19 cellular contexts compared by ENCODE assay signal in genomic region chr13:24299488-24300114, GRCh38. TPM values are rescaled to one million over a fixed set of nuclear protein-coding genes. Genes with fewer than 3 reads are reported as not detected.
DNase-seq lines count a peak whose midpoint lies in the region; ATAC-seq, FAIRE-seq and TF ChIP-seq lines count a peak whose summit lies in the region.
"Had no signal": no experiment of that assay in that cellular context is flagged by ENCODE, and none has a peak within 500 bp of the region (broad histone marks: within the 10 kb centered on the region; RNA-seq: fewer than 3 reads in every experiment).

No MANE protein-coding gene starts in this region.

- H3K4me3 ChIP-seq in HepG2 (replicated peaks in 1 of 3; ENCODE audit: insufficient read depth in 1 of 3, low read depth in 2 of 3, low read length in 3 of 3) = no peak overlapping the region
- H3K4me3 ChIP-seq: BLaER1 treated with 17β-estradiol and CSF1 and Interleukin-3, amounts not matched to agents 10 nM and 100 nM; MG63 had no signal

- peaks cover 33 to 76% of the 10 kb centered on the region in 2 experiments for H3K36me3 ChIP-seq in HepG2 (replicated peaks in 1 of 2; ENCODE audit: control insufficient read depth in 1 of 2, insufficient read depth in 2 of 2, low read length in 2 of 2)

- no peaks in the 10 kb centered on the region for H3K27me3 ChIP-seq in HepG2 (ENCODE audit: control insufficient read depth in 1 of 2, insufficient read depth in 2 of 2, low read length in 2 of 2)
- H3K27me3 ChIP-seq: BLaER1 treated with 17β-estradiol and CSF1 and Interleukin-3, amounts not matched to agents 10 nM and 100 nM; MG63 had no signal

- DNase-seq in activated CD4-positive, alpha-beta T cell treated with anti-CD3 and anti-CD28 coated beads, Interleukin-2, amount 10 ng/mL, durations not matched to agents 24 days and 14 days = no peak
- DNase-seq in activated CD4-positive, alpha-beta T cell treated with anti-CD3 and anti-CD28 coated beads for 36 hours = no peak
- DNase-seq in HepG2 (ENCODE audit: low spot score) = no peak
- no peak for DNase-seq in stimulated activated naive CD8-positive, alpha-beta T cell treated with anti-CD3 and anti-CD28 coated beads, Interleukin-15, amount 100 ng/mL, for 72 hours
- DNase-seq in effector CD8-positive, alpha-beta T cell (lab: John Stamatoyannopoulos, UW) = no peak
- no peak for DNase-seq in head of caudate nucleus
- no peak for DNase-seq in urothelium cell line (ENCODE audit: low spot score)
- DNase-seq: COR-L47, DMS53, MG63, NCI-H1105, NCI-H2029, NCI-H2171 treated with DMSO at 0.1 percent for 48 hours, NCI-H774 had no signal

- no peak overlapping the region for H2AFZ ChIP-seq in HepG2 (ENCODE audit: low read length)

- no peaks in the 10 kb centered on the region for H3K4me1 ChIP-seq in HepG2 (ENCODE audit: insufficient read depth, low read length)

- peaks cover 2% of the 10 kb centered on the region for H3K4me1 Mint-ChIP-seq in activated CD4-positive, alpha-beta T cell treated with anti-CD3 and anti-CD28 coated beads, Interleukin-2, amount 10 ng/mL, durations not matched to agents 24 days and 14 days
- no peaks in the 10 kb centered on the region for H3K4me1 Mint-ChIP-seq in activated CD4-positive, alpha-beta T cell treated with anti-CD3 and anti-CD28 coated beads for 36 hours
- no peaks in the 10 kb centered on the region for H3K4me1 Mint-ChIP-seq in activated naive CD8-positive, alpha-beta T cell (ENCODE audit: low read depth)
- peaks cover 9% of the 10 kb centered on the region for H3K4me1 Mint-ChIP-seq in stimulated activated naive CD8-positive, alpha-beta T cell treated with anti-CD3 and anti-CD28 coated beads, Interleukin-15, amount 100 ng/mL, for 72 hours

- peak overlapping the region; percentile 66 for H3K27ac Mint-ChIP-seq in activated CD4-positive, alpha-beta T cell treated with anti-CD3 and anti-CD28 coated beads, Interleukin-2, amount 10 ng/mL, durations not matched to agents 24 days and 14 days
- no peak overlapping the region for H3K27ac Mint-ChIP-seq in activated CD4-positive, alpha-beta T cell treated with anti-CD3 and anti-CD28 coated beads for 36 hours
- H3K27ac Mint-ChIP-seq in activated naive CD8-positive, alpha-beta T cell = peak overlapping the region; percentile 28
- H3K27ac Mint-ChIP-seq in stimulated activated naive CD8-positive, alpha-beta T cell treated with anti-CD3 and anti-CD28 coated beads, Interleukin-15, amount 100 ng/mL, for 72 hours = peak overlapping the region; percentile 8 to 92

- in situ Hi-C loops in HepG2 (cut with HindIII; ENCODE audit: extremely low pct_ligation_motif_present, low pct_unique_long_range_greater_than_20kb) = no loop called here

- 94% methylated on average over 16 of the region's 16 CpGs for WGBS in HepG2 (ENCODE audit: low lambda C conversion rate)

- TF ChIP-seq CTCF in HepG2 (CRISPR knock-in tag; IDR thresholded peaks at IDR 0.05) = no peak

- intact Hi-C loops in activated CD4-positive, alpha-beta T cell treated with anti-CD3 and anti-CD28 coated beads, Interleukin-2, amount 10 ng/mL, durations not matched to agents 24 days and 14 days (cut with micrococcal nuclease) = no loop called here
- intact Hi-C loops in activated CD4-positive, alpha-beta T cell treated with anti-CD3 and anti-CD28 coated beads for 36 hours (cut with DNase I, micrococcal nuclease) = no loop called here
- intact Hi-C loops in HepG2 (cut with micrococcal nuclease; ENCODE audit: unreplicated experiment) (no loop called here), head of caudate nucleus (cut with DNase I) (no loop called here)

- H3K36me3 Mint-ChIP-seq in activated CD4-positive, alpha-beta T cell treated with anti-CD3 and anti-CD28 coated beads, Interleukin-2, amount 10 ng/mL, durations not matched to agents 24 days and 14 days (ENCODE audit: low read depth) = peaks cover 76% of the 10 kb centered on the region
- H3K36me3 Mint-ChIP-seq in activated CD4-positive, alpha-beta T cell treated with anti-CD3 and anti-CD28 coated beads for 36 hours (ENCODE audit: low read depth) = peaks cover 75% of the 10 kb centered on the region
- peaks cover 10% of the 10 kb centered on the region for H3K36me3 Mint-ChIP-seq in activated naive CD8-positive, alpha-beta T cell

- H3K27me3 Mint-ChIP-seq in activated CD4-positive, alpha-beta T cell treated with anti-CD3 and anti-CD28 coated beads, Interleukin-2, amount 10 ng/mL, durations not matched to agents 24 days and 14 days = no peaks in the 10 kb centered on the region
- no peaks in the 10 kb centered on the region for H3K27me3 Mint-ChIP-seq in activated CD4-positive, alpha-beta T cell treated with anti-CD3 and anti-CD28 coated beads for 36 hours
- H3K27me3 Mint-ChIP-seq in activated naive CD8-positive, alpha-beta T cell = no peaks in the 10 kb centered on the region
- no peaks in the 10 kb centered on the region for H3K27me3 Mint-ChIP-seq in stimulated activated naive CD8-positive, alpha-beta T cell treated with anti-CD3 and anti-CD28 coated beads, Interleukin-15, amount 100 ng/mL, for 72 hours

- BruUV-seq in HepG2 (replicated peaks; lab: Mats Ljungman, UMichigan) = no TSS peak

- TF ChIP-seq POLR2A in HepG2 (IDR thresholded peaks at IDR 0.05; ENCODE audit: insufficient read depth in 1 of 2, low read depth in 2 of 2, low read length in 2 of 2) = no peak

- no peak overlapping the region for H3K9ac ChIP-seq in HepG2 (ENCODE audit: insufficient read depth, low read depth, low read length)
- H3K9ac ChIP-seq: BLaER1 treated with 17β-estradiol and CSF1 and Interleukin-3, amounts not matched to agents 10 nM and 100 nM had no signal

- no peak for TF ChIP-seq RAD21 in HepG2 (CRISPR knock-in tag; IDR thresholded peaks at IDR 0.05)

- H3K27ac ChIP-seq in HepG2 (ENCODE audit: extremely low read length, insufficient read depth, low read length) = no peak overlapping the region
- H3K27ac ChIP-seq: 22Rv1; BLaER1 treated with 17β-estradiol and CSF1 and Interleukin-3, amounts not matched to agents 10 nM and 100 nM had no signal

- no peak overlapping the region for H3K4me3 Mint-ChIP-seq in activated CD4-positive, alpha-beta T cell treated with anti-CD3 and anti-CD28 coated beads, Interleukin-2, amount 10 ng/mL, durations not matched to agents 24 days and 14 days
- no peak overlapping the region for H3K4me3 Mint-ChIP-seq in activated CD4-positive, alpha-beta T cell treated with anti-CD3 and anti-CD28 coated beads for 36 hours
- no peak overlapping the region for H3K4me3 Mint-ChIP-seq in activated naive CD8-positive, alpha-beta T cell
- H3K4me3 Mint-ChIP-seq in stimulated activated naive CD8-positive, alpha-beta T cell treated with anti-CD3 and anti-CD28 coated beads, Interleukin-15, amount 100 ng/mL, for 72 hours = no peak overlapping the region

- TF ChIP-seq EP300 in HepG2 (IDR thresholded peaks at IDR 0.05; ENCODE audit: low read depth in 2 of 2, low read length in 2 of 2) (no peak), HepG2 (CRISPR knock-in tag; IDR thresholded peaks at IDR 0.05; ENCODE audit: borderline replicate concordance) (no peak)

- CTCF ChIA-PET in activated CD4-positive, alpha-beta T cell treated with anti-CD3 and anti-CD28 coated beads for 36 hours (lab: Charles Lee) = no interaction called here
- CTCF ChIA-PET in HepG2 (lab: Yijun Ruan, JAX; ENCODE audit: low intra/inter-chr PET ratio, low total read pairs) = no interaction called here

- no peak overlapping the region for H3K4me2 ChIP-seq in HepG2 (ENCODE audit: low read depth, low read length)
- H3K4me2 ChIP-seq: BLaER1 treated with 17β-estradiol and CSF1 and Interleukin-3, amounts not matched to agents 10 nM and 100 nM had no signal

- POLR2A ChIA-PET in activated CD4-positive, alpha-beta T cell treated with anti-CD3 and anti-CD28 coated beads for 36 hours (lab: Charles Lee) = no interaction called here
- POLR2A ChIA-PET in HepG2 (lab: Yijun Ruan, JAX) = no interaction called here

- H4K20me1 ChIP-seq in HepG2 (ENCODE audit: insufficient read depth, low read length) = no peaks in the 10 kb centered on the region

- H3K79me2 ChIP-seq in HepG2 (ENCODE audit: insufficient read depth, low read length) = no peaks in the 10 kb centered on the region

- no peaks in the 10 kb centered on the region for H3K9me3 ChIP-seq in HepG2 (ENCODE audit: low read length)
- H3K9me3 ChIP-seq: BLaER1 treated with 17β-estradiol and CSF1 and Interleukin-3, amounts not matched to agents 10 nM and 100 nM; MG63 had no signal

- H3K9me3 Mint-ChIP-seq in activated CD4-positive, alpha-beta T cell treated with anti-CD3 and anti-CD28 coated beads, Interleukin-2, amount 10 ng/mL, durations not matched to agents 24 days and 14 days = no peaks in the 10 kb centered on the region
- H3K9me3 Mint-ChIP-seq in activated CD4-positive, alpha-beta T cell treated with anti-CD3 and anti-CD28 coated beads for 36 hours (ENCODE audit: low read depth) = no peaks in the 10 kb centered on the region
- no peaks in the 10 kb centered on the region for H3K9me3 Mint-ChIP-seq in activated naive CD8-positive, alpha-beta T cell (ENCODE audit: low read depth)
- H3K9me3 Mint-ChIP-seq in stimulated activated naive CD8-positive, alpha-beta T cell treated with anti-CD3 and anti-CD28 coated beads, Interleukin-15, amount 100 ng/mL, for 72 hours = no peaks in the 10 kb centered on the region

- no peak for ATAC-seq in activated CD4-positive, alpha-beta T cell treated with anti-CD3 and anti-CD28 coated beads for 36 hours
- peak; percentile 30; the same call in 2 of the 3 replicates for ATAC-seq in HepG2
- no peak for ATAC-seq in stimulated activated naive CD8-positive, alpha-beta T cell treated with anti-CD3 and anti-CD28 coated beads, Interleukin-15, amount 100 ng/mL, for 72 hours

- FAIRE-seq in HepG2 (lab: Jason Lieb, UNC) (no peak), urothelium cell line (lab: Jason Lieb, UNC) (no peak)

RNA-seq across cellular contexts. Expression of gene C1QTNF9, which starts 9.8 kb away (rescaled TPM):
- total RNA-seq in activated CD4-positive, alpha-beta T cell treated with anti-CD3 and anti-CD28 coated beads, Interleukin-2, amount 10 ng/mL, durations not matched to agents 24 days and 14 days = 0.09 TPM in 1 of 2 replicates, not detected in the other
- total RNA-seq in activated CD4-positive, alpha-beta T cell treated with anti-CD3 and anti-CD28 coated beads for 36 hours = not detected
- total RNA-seq in HepG2 (2016; rRNA removed; fragmentation: Illumina TruSeq; extraction: Trizol) = not detected in 2 replicates
- not detected in 2 replicates for total RNA-seq in HepG2 (2016; cell fraction: cytosol; rRNA removed; fragmentation: Illumina TruSeq; extraction: Trizol; ENCODE audit: low read depth)
- not detected in 2 replicates for total RNA-seq in HepG2 (2016; cell fraction: insoluble cytoplasmic fraction; rRNA removed; fragmentation: Illumina TruSeq; extraction: Trizol)
- not detected in 2 replicates for total RNA-seq in HepG2 (2016; cell fraction: membrane; rRNA removed; fragmentation: Illumina TruSeq; extraction: Trizol)
- not detected in 2 replicates for total RNA-seq in HepG2 (2016; cell fraction: nucleus; rRNA removed; fragmentation: Illumina TruSeq; extraction: Trizol)
- not detected in 2 replicates for polyA plus RNA-seq in HepG2 (2011; rRNA removed)
- not detected in 2 replicates for polyA plus RNA-seq in HepG2 (2011; cell fraction: cytosol; rRNA removed)
- not detected in 2 replicates for polyA plus RNA-seq in HepG2 (2011; cell fraction: nucleus; rRNA removed)
- not detected in 2 replicates for polyA plus RNA-seq in HepG2 (2012)
- polyA plus RNA-seq in HepG2 (2016; cell fraction: cytosol; fragmentation: Illumina TruSeq; extraction: Trizol; ENCODE audit: low read depth) = not detected in 2 replicates
- polyA plus RNA-seq in HepG2 (2016; cell fraction: insoluble cytoplasmic fraction; fragmentation: Illumina TruSeq; extraction: Trizol; ENCODE audit: low read depth) = not detected in 2 replicates
- not detected in 2 replicates for polyA plus RNA-seq in HepG2 (2016; cell fraction: membrane; fragmentation: Illumina TruSeq; extraction: Trizol; ENCODE audit: low read depth)
- not detected in 2 replicates for polyA plus RNA-seq in HepG2 (2016; cell fraction: nucleus; fragmentation: Illumina TruSeq; extraction: Trizol; ENCODE audit: insufficient read depth, low read depth)
- polyA minus RNA-seq in HepG2 (2011; rRNA and poly(A)+ RNA removed; ENCODE audit: low replicate concordance) = not detected in 2 replicates
- not detected in 2 replicates for polyA minus RNA-seq in HepG2 (2011; cell fraction: cytosol; rRNA and poly(A)+ RNA removed)
- not detected in 2 replicates for polyA minus RNA-seq in HepG2 (2011; cell fraction: nucleus; rRNA and poly(A)+ RNA removed)
- total RNA-seq: H4, NCI-H460 had no signal
